Comparison of ENCODE assay signal across 1 cellular context in genomic region chr3:122530164-122530563, GRCh38.
TF ChIP-seq lines count a peak whose summit lies in the region.

No MANE protein-coding gene starts in this region.

TF ChIP-seq in HepG2, 621 proteins besides CTCF, POLR2A, EP300 and RAD21:
- TF ChIP-seq DBP (CRISPR knock-in tag; IDR thresholded peaks at IDR 0.05; ENCODE audit: not compliant biosample characterization), result no peak
- no peak for TF ChIP-seq ZMYM3 (CRISPR knock-in tag; IDR thresholded peaks at IDR 0.05)
- no peak for TF ChIP-seq SALL2 (CRISPR knock-in tag; IDR thresholded peaks at IDR 0.05)
- TF ChIP-seq NFIC (IDR thresholded peaks at IDR 0.05; ENCODE audit: low read length), result no peak
- TF ChIP-seq, protein P1, sequence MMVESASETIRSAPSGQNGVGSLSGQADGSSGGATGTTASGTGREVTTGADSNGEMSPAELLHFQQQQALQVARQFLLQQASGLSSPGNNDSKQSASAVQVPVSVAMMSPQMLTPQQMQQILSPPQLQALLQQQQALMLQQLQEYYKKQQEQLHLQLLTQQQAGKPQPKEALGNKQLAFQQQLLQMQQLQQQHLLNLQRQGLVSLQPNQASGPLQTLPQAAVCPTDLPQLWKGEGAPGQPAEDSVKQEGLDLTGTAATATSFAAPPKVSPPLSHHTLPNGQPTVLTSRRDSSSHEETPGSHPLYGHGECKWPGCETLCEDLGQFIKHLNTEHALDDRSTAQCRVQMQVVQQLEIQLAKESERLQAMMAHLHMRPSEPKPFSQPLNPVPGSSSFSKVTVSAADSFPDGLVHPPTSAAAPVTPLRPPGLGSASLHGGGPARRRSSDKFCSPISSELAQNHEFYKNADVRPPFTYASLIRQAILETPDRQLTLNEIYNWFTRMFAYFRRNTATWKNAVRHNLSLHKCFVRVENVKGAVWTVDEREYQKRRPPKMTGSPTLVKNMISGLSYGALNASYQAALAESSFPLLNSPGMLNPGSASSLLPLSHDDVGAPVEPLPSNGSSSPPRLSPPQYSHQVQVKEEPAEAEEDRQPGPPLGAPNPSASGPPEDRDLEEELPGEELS (CRISPR knock-in tag; IDR thresholded peaks at IDR 0.05), result no peak
- TF ChIP-seq ZBTB14 (CRISPR knock-in tag; IDR thresholded peaks at IDR 0.05), result no peak
- TF ChIP-seq ZNF34 (CRISPR knock-in tag; IDR thresholded peaks at IDR 0.05; ENCODE audit: borderline replicate concordance), result no peak
- no peak for TF ChIP-seq ZNF780A (CRISPR knock-in tag; IDR thresholded peaks at IDR 0.05)
- no peak for TF ChIP-seq NCOR1 (IDR thresholded peaks at IDR 0.05; ENCODE audit: borderline replicate concordance, low read length)
- no peak for TF ChIP-seq IKZF4 (CRISPR knock-in tag; IDR thresholded peaks at IDR 0.05; ENCODE audit: borderline replicate concordance, low read depth, not compliant biosample characterization)
- TF ChIP-seq YY1 (IDR thresholded peaks at IDR 0.05; ENCODE audit: insufficient read depth, insufficient replicate concordance, low read depth, low read length), result no peak
- TF ChIP-seq IKZF1 (IDR thresholded peaks at IDR 0.05), result no peak
- TF ChIP-seq, protein P2, sequence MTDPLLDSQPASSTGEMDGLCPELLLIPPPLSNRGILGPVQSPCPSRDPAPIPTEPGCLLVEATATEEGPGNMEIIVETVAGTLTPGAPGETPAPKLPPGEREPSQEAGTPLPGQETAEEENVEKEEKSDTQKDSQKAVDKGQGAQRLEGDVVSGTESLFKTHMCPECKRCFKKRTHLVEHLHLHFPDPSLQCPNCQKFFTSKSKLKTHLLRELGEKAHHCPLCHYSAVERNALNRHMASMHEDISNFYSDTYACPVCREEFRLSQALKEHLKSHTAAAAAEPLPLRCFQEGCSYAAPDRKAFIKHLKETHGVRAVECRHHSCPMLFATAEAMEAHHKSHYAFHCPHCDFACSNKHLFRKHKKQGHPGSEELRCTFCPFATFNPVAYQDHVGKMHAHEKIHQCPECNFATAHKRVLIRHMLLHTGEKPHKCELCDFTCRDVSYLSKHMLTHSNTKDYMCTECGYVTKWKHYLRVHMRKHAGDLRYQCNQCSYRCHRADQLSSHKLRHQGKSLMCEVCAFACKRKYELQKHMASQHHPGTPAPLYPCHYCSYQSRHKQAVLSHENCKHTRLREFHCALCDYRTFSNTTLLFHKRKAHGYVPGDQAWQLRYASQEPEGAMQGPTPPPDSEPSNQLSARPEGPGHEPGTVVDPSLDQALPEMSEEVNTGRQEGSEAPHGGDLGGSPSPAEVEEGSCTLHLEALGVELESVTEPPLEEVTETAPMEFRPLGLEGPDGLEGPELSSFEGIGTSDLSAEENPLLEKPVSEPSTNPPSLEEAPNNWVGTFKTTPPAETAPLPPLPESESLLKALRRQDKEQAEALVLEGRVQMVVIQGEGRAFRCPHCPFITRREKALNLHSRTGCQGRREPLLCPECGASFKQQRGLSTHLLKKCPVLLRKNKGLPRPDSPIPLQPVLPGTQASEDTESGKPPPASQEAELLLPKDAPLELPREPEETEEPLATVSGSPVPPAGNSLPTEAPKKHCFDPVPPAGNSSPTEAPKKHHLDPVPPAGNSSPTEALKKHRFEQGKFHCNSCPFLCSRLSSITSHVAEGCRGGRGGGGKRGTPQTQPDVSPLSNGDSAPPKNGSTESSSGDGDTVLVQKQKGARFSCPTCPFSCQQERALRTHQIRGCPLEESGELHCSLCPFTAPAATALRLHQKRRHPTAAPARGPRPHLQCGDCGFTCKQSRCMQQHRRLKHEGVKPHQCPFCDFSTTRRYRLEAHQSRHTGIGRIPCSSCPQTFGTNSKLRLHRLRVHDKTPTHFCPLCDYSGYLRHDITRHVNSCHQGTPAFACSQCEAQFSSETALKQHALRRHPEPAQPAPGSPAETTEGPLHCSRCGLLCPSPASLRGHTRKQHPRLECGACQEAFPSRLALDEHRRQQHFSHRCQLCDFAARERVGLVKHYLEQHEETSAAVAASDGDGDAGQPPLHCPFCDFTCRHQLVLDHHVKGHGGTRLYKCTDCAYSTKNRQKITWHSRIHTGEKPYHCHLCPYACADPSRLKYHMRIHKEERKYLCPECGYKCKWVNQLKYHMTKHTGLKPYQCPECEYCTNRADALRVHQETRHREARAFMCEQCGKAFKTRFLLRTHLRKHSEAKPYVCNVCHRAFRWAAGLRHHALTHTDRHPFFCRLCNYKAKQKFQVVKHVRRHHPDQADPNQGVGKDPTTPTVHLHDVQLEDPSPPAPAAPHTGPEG (CRISPR knock-in tag; IDR thresholded peaks at IDR 0.05), result no peak
- no peak for TF ChIP-seq GABPB1 (CRISPR knock-in tag; IDR thresholded peaks at IDR 0.05)
- no peak for TF ChIP-seq KLF15 (CRISPR knock-in tag; IDR thresholded peaks at IDR 0.05; ENCODE audit: borderline replicate concordance)
- TF ChIP-seq SMARCC2 (IDR thresholded peaks at IDR 0.05), result no peak
- TF ChIP-seq ZGPAT (CRISPR knock-in tag; IDR thresholded peaks at IDR 0.05), result no peak
- TF ChIP-seq CBX2 (IDR thresholded peaks at IDR 0.05; ENCODE audit: low read depth, low read length), result no peak
- no peak for TF ChIP-seq CBX2 (CRISPR knock-in tag; IDR thresholded peaks at IDR 0.05; ENCODE audit: low read depth)
- TF ChIP-seq BCL3 (CRISPR knock-in tag; IDR thresholded peaks at IDR 0.05), result no peak
